Comparison of ENCODE assay signal across 23 cellular contexts in genomic region chr5:7917130-7918123, GRCh38. TPM values are rescaled to one million over a fixed set of nuclear protein-coding genes. Genes with fewer than 3 reads are reported as not detected.
DNase-seq lines count a peak whose midpoint lies in the region; ATAC-seq, FAIRE-seq and TF ChIP-seq lines count a peak whose summit lies in the region.
"Had no signal": no experiment of that assay in that cellular context is flagged by ENCODE, and none has a peak within 500 bp of the region (broad histone marks: within the 10 kb centered on the region; RNA-seq: fewer than 3 reads in every experiment).

No MANE protein-coding gene starts in this region.

- H3K4me1 ChIP-seq in IMR-90 (ENCODE audit: control insufficient read depth, insufficient read depth, low read length) (no peaks in the 10 kb centered on the region), mucosa of descending colon (ENCODE audit: low read depth) (no peaks in the 10 kb centered on the region)
- H3K4me1 ChIP-seq: BE2C; BLaER1 treated with 17β-estradiol and CSF1 and Interleukin-3, amounts not matched to agents 10 nM and 100 nM had no signal

- H3K9ac ChIP-seq in IMR-90 (ENCODE audit: low read depth, low read length) = no peak overlapping the region
- H3K9ac ChIP-seq: BLaER1 treated with 17β-estradiol and CSF1 and Interleukin-3, amounts not matched to agents 10 nM and 100 nM; GM23248 had no signal

- H3K27me3 ChIP-seq in IMR-90 (ENCODE audit: control insufficient read depth, insufficient read depth, low read length) = no peaks in the 10 kb centered on the region; the same call in 1 of the 2 replicates
- H3K27me3 ChIP-seq: BE2C; BLaER1 treated with 17β-estradiol and CSF1 and Interleukin-3, amounts not matched to agents 10 nM and 100 nM had no signal

- no peak overlapping the region for H3K14ac ChIP-seq in IMR-90 (replicated peaks; ENCODE audit: low read depth, low read length)

- no peak overlapping the region for H3K23ac ChIP-seq in IMR-90 (ENCODE audit: low read depth, low read length)

- H2BK20ac ChIP-seq in IMR-90 (ENCODE audit: low read depth, low read length) = no peak overlapping the region

- no peak for DNase-seq in GM19239 (ENCODE audit: insufficient read length, low spot score)
- no peak for DNase-seq in IMR-90
- DNase-seq in mucosa of descending colon = no peak
- DNase-seq in urothelium cell line (ENCODE audit: low spot score) = no peak
- DNase-seq in HT-29 (ENCODE audit: low spot score) = no peak
- DNase-seq in chondrocyte (ENCODE audit: low spot score) = no peak
- DNase-seq: AML-193; BE2C; CD4-positive, alpha-beta T cell; CD8-positive, alpha-beta memory T cell; DMS 273 treated with DMSO at 0.1 percent for 48 hours; DMS79 treated with DMSO at 0.1 percent for 48 hours; GF-D8; GM23248; H9 had no signal

- CTCF ChIA-PET in IMR-90 (lab: Yijun Ruan, JAX) = no interaction called here

- no peak overlapping the region for H2AK9ac ChIP-seq in IMR-90 (replicated peaks; ENCODE audit: low read depth, low read length, poor library complexity)

- H2BK15ac ChIP-seq in IMR-90 (ENCODE audit: low read depth, low read length) = no peak overlapping the region

- peaks cover 7% of the 10 kb centered on the region for H3K36me3 Mint-ChIP-seq in chondrocyte (ENCODE audit: low read depth)
- H3K36me3 Mint-ChIP-seq: CD14-positive monocyte had no signal

- no peaks in the 10 kb centered on the region for H3K27me3 Mint-ChIP-seq in chondrocyte (ENCODE audit: low read depth)

- no peak overlapping the region for H3K4me2 ChIP-seq in IMR-90 (ENCODE audit: low read depth, low read length)
- H3K4me2 ChIP-seq: BLaER1 treated with 17β-estradiol and CSF1 and Interleukin-3, amounts not matched to agents 10 nM and 100 nM had no signal

- no peaks in the 10 kb centered on the region for H3K79me1 ChIP-seq in IMR-90 (ENCODE audit: low read depth in 1 of 2, low read length in 2 of 2)

- H2AFZ ChIP-seq in IMR-90 (replicated peaks; ENCODE audit: low read length, poor library complexity) = no peak overlapping the region
- H2AFZ ChIP-seq: GM23248 had no signal

- POLR2A ChIA-PET in IMR-90 (lab: Charles Lee; ENCODE audit: unreplicated experiment) = interaction anchor here (0.6 kb wide), 1 partner anchor 9 kb away, joined by 4 read pairs; no protein-coding TSS in a partner anchor

- no peak overlapping the region for H3K4me3 Mint-ChIP-seq in chondrocyte (ENCODE audit: unreplicated experiment)
- H3K4me3 Mint-ChIP-seq: CD14-positive monocyte; CD4-positive, alpha-beta T cell; CD8-positive, alpha-beta memory T cell; H9 had no signal

- no peak overlapping the region for H2BK5ac ChIP-seq in IMR-90 (ENCODE audit: low read depth, low read length, poor library complexity, severe bottlenecking)

- FAIRE-seq in GM19239 (lab: Jason Lieb, UNC) = peak; percentile 35
- peak; percentile 13 for FAIRE-seq in urothelium cell line (lab: Jason Lieb, UNC)
- FAIRE-seq: D721Med, GM12891, GM18507, H1 had no signal

- H3K9me3 ChIP-seq in IMR-90 (ENCODE audit: control insufficient read depth, insufficient read depth, low read length) (no peaks in the 10 kb centered on the region), mucosa of descending colon (peaks cover under 1% of the 10 kb centered on the region)
- H3K9me3 ChIP-seq: BE2C had no signal

- no peaks in the 10 kb centered on the region for H4K20me1 ChIP-seq in IMR-90 (ENCODE audit: insufficient read depth, low read length)
- H4K20me1 ChIP-seq: BLaER1 treated with 17β-estradiol and CSF1 and Interleukin-3, amounts not matched to agents 10 nM and 100 nM had no signal

- TF ChIP-seq CTCF in IMR-90 (conservative IDR thresholded peaks at IDR 0.05; ENCODE audit: low read depth, low read length) (no peak), mucosa of descending colon (IDR thresholded peaks at IDR 0.05) (no peak), chondrocyte (IDR thresholded peaks at IDR 0.05) (no peak)

- H3K56ac ChIP-seq in IMR-90 (ENCODE audit: extremely low read depth, insufficient read depth, low read length) = no peak overlapping the region

- H4K8ac ChIP-seq in IMR-90 (ENCODE audit: low read depth in 2 of 2, low read length in 2 of 2) = no peak overlapping the region

- no peak overlapping the region for H3K27ac Mint-ChIP-seq in chondrocyte (ENCODE audit: unreplicated experiment)
- H3K27ac Mint-ChIP-seq: CD14-positive monocyte; CD4-positive, alpha-beta T cell; CD8-positive, alpha-beta memory T cell; H9 had no signal

- dilution Hi-C loops in IMR-90 (cut with HindIII; ENCODE audit: low sequenced_read_pairs, unreplicated experiment) = no loop called here

- no peak overlapping the region for H3K18ac ChIP-seq in IMR-90 (ENCODE audit: low read depth, low read length)

- H3K4me1 Mint-ChIP-seq in chondrocyte (ENCODE audit: low read depth) = no peaks in the 10 kb centered on the region
- H3K4me1 Mint-ChIP-seq: CD14-positive monocyte; CD8-positive, alpha-beta memory T cell; H9 had no signal

- H3K9me1 ChIP-seq in IMR-90 (ENCODE audit: insufficient read depth, low read length) = no peaks in the 10 kb centered on the region; the same call in 1 of the 2 replicates

- intact Hi-C loops in IMR-90 (cut with micrococcal nuclease) (no loop called here), mucosa of descending colon (cut with DNase I, micrococcal nuclease) (no loop called here)

- H3K4me3 ChIP-seq in IMR-90 (ENCODE audit: insufficient read depth, low read depth, low read length) (no peak overlapping the region), mucosa of descending colon (no peak overlapping the region)
- H3K4me3 ChIP-seq: BLaER1 treated with 17β-estradiol and CSF1 and Interleukin-3, amounts not matched to agents 10 nM and 100 nM; GM23248 had no signal

- ATAC-seq in IMR-90 (ENCODE audit: low read depth) = no peak
- peak; percentile 81 for ATAC-seq in mucosa of descending colon
- no peak for ATAC-seq in HG02885 (IDR thresholded peaks at IDR 0.05; ENCODE audit: poor library complexity, unreplicated experiment)
- ATAC-seq: HCT116 had no signal

- in situ Hi-C loops in IMR-90 (cut with MboI; ENCODE audit: low sequenced_read_pairs) = no loop called here

- H3K27ac ChIP-seq in IMR-90 (ENCODE audit: insufficient read depth, low read length) = no peak overlapping the region
- H3K27ac ChIP-seq: BLaER1 treated with 17β-estradiol and CSF1 and Interleukin-3, amounts not matched to agents 10 nM and 100 nM; GM23248 had no signal

- BruUV-seq in IMR-90 (replicated peaks; lab: Mats Ljungman, UMichigan) = no TSS peak

- no peak for TF ChIP-seq RAD21 in IMR-90 (IDR thresholded peaks at IDR 0.05; ENCODE audit: low read length)

- no peak overlapping the region for H2BK120ac ChIP-seq in IMR-90 (ENCODE audit: low read depth, low read length)

- H3K36me3 ChIP-seq in IMR-90 (ENCODE audit: control insufficient read depth, insufficient read depth, low read length) (no peaks in the 10 kb centered on the region), mucosa of descending colon (ENCODE audit: low read depth) (no peaks in the 10 kb centered on the region)
- H3K36me3 ChIP-seq: BE2C had no signal

- H4K91ac ChIP-seq in IMR-90 (ENCODE audit: insufficient read depth, low read depth, low read length) = no peak overlapping the region

- no peak overlapping the region for H2AK5ac ChIP-seq in IMR-90 (ENCODE audit: low read depth, low read length)

- WGBS in IMR-90 (ENCODE audit: extremely low coverage in 2 of 2, insufficient read length in 1 of 2), 2 experiments = no CpG with 5 or more reads among the region's 5 CpGs

- TF ChIP-seq POLR2A in IMR-90 (IDR thresholded peaks at IDR 0.05; ENCODE audit: low read depth, low read length) = no peak

- no peak overlapping the region for H3K4ac ChIP-seq in IMR-90 (ENCODE audit: low read depth, low read length)

- peaks cover 13% of the 10 kb centered on the region for H3K9me3 Mint-ChIP-seq in chondrocyte (ENCODE audit: low read depth)

- no peak overlapping the region for H4K5ac ChIP-seq in IMR-90 (ENCODE audit: low read depth, low read length)

TF ChIP-seq in IMR-90, 13 proteins besides CTCF, POLR2A, EP300 and RAD21:
- TF ChIP-seq CHD1 (IDR thresholded peaks at IDR 0.05; ENCODE audit: low read depth, low read length) = no peak
- TF ChIP-seq MAZ (IDR thresholded peaks at IDR 0.05; ENCODE audit: borderline replicate concordance, low read depth, low read length) = no peak
- no peak for TF ChIP-seq ELK1 (IDR thresholded peaks at IDR 0.05; ENCODE audit: borderline replicate concordance, low read depth, low read length)
- peak; percentile 39; the same call in 1 of the 2 replicates for TF ChIP-seq MAFK (IDR thresholded peaks at IDR 0.05; ENCODE audit: low read depth, low read length)
- TF ChIP-seq NFE2L2 (IDR thresholded peaks at IDR 0.05; ENCODE audit: low read depth, low read length) = no peak
- TF ChIP-seq BHLHE40 (IDR thresholded peaks at IDR 0.05; ENCODE audit: low read depth, low read length) = no peak
- 0 out of 2 replicates have a peak, but pooled peaks have one; percentile 17 for TF ChIP-seq CEBPB (IDR thresholded peaks at IDR 0.05; ENCODE audit: low read depth, low read length)
- no peak for TF ChIP-seq SMC3 (IDR thresholded peaks at IDR 0.05; ENCODE audit: low read depth, low read length)
TF ChIP-seq in IMR-90: peak in this region for 2.

RNA-seq across cellular contexts. Expression of gene MTRR, which starts 48.5 kb away (rescaled TPM):
- 30.6 and 33.2 TPM in 2 replicates for total RNA-seq in IMR-90 (2012; rRNA removed)
- 31.4 and 33.5 TPM in 2 replicates for polyA plus RNA-seq in IMR-90 (2012; rRNA removed)
- 6.8 and 11.1 TPM in 2 replicates for polyA plus RNA-seq in IMR-90 (2012; cell fraction: cytosol; rRNA removed)
- 10.7 and 61.9 TPM in 2 replicates for polyA plus RNA-seq in IMR-90 (2012; cell fraction: nucleus; rRNA removed; ENCODE audit: low replicate concordance)
- 10 to 100 TPM; 50.5 to 53.7 (median 53.3) TPM for total RNA-seq in mucosa of descending colon
- 36.1 and 42.1 TPM in 2 replicates for total RNA-seq in HT-29 (2014; rRNA removed; shearing (Covaris generic))
- total RNA-seq in chondrocyte = 27.4 to 37.2 TPM (median 28.4 TPM) in 3 replicates

RNA-seq across cellular contexts. Expression of gene FASTKD3, which starts 48.6 kb away (rescaled TPM):
- total RNA-seq in IMR-90 (2012; rRNA removed) = 12.7 and 19.7 TPM in 2 replicates
- polyA plus RNA-seq in IMR-90 (2012; rRNA removed) = 6.2 and 8.4 TPM in 2 replicates
- polyA plus RNA-seq in IMR-90 (2012; cell fraction: cytosol; rRNA removed) = 1.5 and 1.6 TPM in 2 replicates
- polyA plus RNA-seq in IMR-90 (2012; cell fraction: nucleus; rRNA removed; ENCODE audit: low replicate concordance) = 1.6 and 16.9 TPM in 2 replicates
- 10 to 100 TPM in 1 of 3 donors, 1 to 10 TPM in 2; 9.2 to 11.7 (median 9.5) TPM for total RNA-seq in mucosa of descending colon
- total RNA-seq in HT-29 (2014; rRNA removed; shearing (Covaris generic)) = 6.3 and 8.3 TPM in 2 replicates
- total RNA-seq in chondrocyte = 6.9 to 10.2 TPM (median 9.2 TPM) in 3 replicates
